In genomic region chr2:11128258-11128951, GRCh38 we compare ENCODE assay signal across 16 cellular contexts. TPM values are rescaled to one million over a fixed set of nuclear protein-coding genes. Genes with fewer than 3 reads are reported as not detected.
DNase-seq lines count a peak whose midpoint lies in the region; ATAC-seq and TF ChIP-seq lines count a peak whose summit lies in the region.
"Had no signal": no experiment of that assay in that cellular context is flagged by ENCODE, and none has a peak within 500 bp of the region (broad histone marks: within the 10 kb centered on the region; RNA-seq: fewer than 3 reads in every experiment).

No MANE protein-coding gene starts in this region.

- POLR2A ChIA-PET in Panc1 (lab: Charles Lee), result interaction anchor here (0.6 kb wide), 1 partner anchor 36 kb away, joined by 6 read pairs; no protein-coding TSS in a partner anchor

- BruUV-seq in Panc1 (replicated peaks; lab: Mats Ljungman, UMichigan), result no TSS peak

- H3K27me3 Mint-ChIP-seq in endodermal cell (ENCODE audit: insufficient read depth), result peaks cover 9% of the 10 kb centered on the region

- TF ChIP-seq CTCF in Panc1 (IDR thresholded peaks at IDR 0.05) (no peak), endodermal cell (conservative IDR thresholded peaks at IDR 0.05) (no peak), parathyroid adenoma (IDR thresholded peaks at IDR 0.05) (no peak), gastroesophageal sphincter (IDR thresholded peaks at IDR 0.05) (no peak), colonic mucosa (IDR thresholded peaks at IDR 0.05) (no peak)

- no peak overlapping the region for H3K4me3 ChIP-seq in Panc1 (ENCODE audit: low read depth in 2 of 2, low read length in 2 of 2)
- no peak overlapping the region for H3K4me3 ChIP-seq in endodermal cell (ENCODE audit: low read length)
- H3K4me3 ChIP-seq in parathyroid adenoma (ENCODE audit: low read depth, low read length), result no peak overlapping the region
- H3K4me3 ChIP-seq in gastroesophageal sphincter, result no peak overlapping the region
- no peak overlapping the region for H3K4me3 ChIP-seq in colonic mucosa
- H3K4me3 ChIP-seq: gastrocnemius medialis, GM12878 had no signal

- H3K36me3 ChIP-seq in Panc1 (ENCODE audit: control insufficient read depth, insufficient read depth, low read length), result no peaks in the 10 kb centered on the region
- no peaks in the 10 kb centered on the region for H3K36me3 ChIP-seq in endodermal cell (ENCODE audit: control insufficient read depth, insufficient read depth, low read length)
- H3K36me3 ChIP-seq in parathyroid adenoma (ENCODE audit: control insufficient read depth, insufficient read depth, low read length), result no peaks in the 10 kb centered on the region
- H3K36me3 ChIP-seq in gastroesophageal sphincter, result no peaks in the 10 kb centered on the region
- no peaks in the 10 kb centered on the region for H3K36me3 ChIP-seq in colonic mucosa
- H3K36me3 ChIP-seq: gastrocnemius medialis had no signal

- H3K4me1 ChIP-seq in Panc1 (ENCODE audit: control insufficient read depth, insufficient read depth, low read length) (peaks cover 10% of the 10 kb centered on the region), endodermal cell (ENCODE audit: control insufficient read depth, insufficient read depth, low read length) (peaks cover 7% of the 10 kb centered on the region), parathyroid adenoma (no peaks in the 10 kb centered on the region), gastroesophageal sphincter (peaks cover 4 to 26% (median 11%) of the 10 kb centered on the region in 3 donors), colonic mucosa (peaks cover 8% of the 10 kb centered on the region)

- no peak overlapping the region for H3K9ac ChIP-seq in endodermal cell (ENCODE audit: extremely low read depth, low read length, poor library complexity, severe bottlenecking)
- no peak overlapping the region for H3K9ac ChIP-seq in parathyroid adenoma
- H3K9ac ChIP-seq in colonic mucosa (ENCODE audit: low read depth in 2 of 2, low read length in 2 of 2), result no peak overlapping the region

- DNase-seq in DMS53 treated with DMSO at 0.1 percent for 48 hours (lab: John Stamatoyannopoulos, UW; ENCODE audit: unreplicated experiment), result peak; percentile 48
- peak; percentile 38 for DNase-seq in Panc1 (ENCODE audit: low read depth, low spot score)
- DNase-seq in endodermal cell, result peak; percentile 35
- no peak for DNase-seq in activated naive CD4-positive, alpha-beta T cell (lab: John Stamatoyannopoulos, UW)
- DNase-seq in islet precursor cell, result no peak
- DNase-seq in colonic mucosa, result no peak
- DNase-seq: activated CD4-positive, CD25-positive, alpha-beta regulatory T cell; caudate nucleus; gastrocnemius medialis; left colon; NCI-H2171 treated with DMSO at 0.1 percent for 48 hours; stimulated activated CD4-positive, alpha-beta T cell treated with anti-CD3 and anti-CD28 coated beads, Interleukin-1b, Interleukin-23, amount 100 ng/mL, for 48 hours; stimulated activated naive CD4-positive, alpha-beta T cell treated with Interleukin-2 at 50 U/mL for 16 hours had no signal

- WGBS in endodermal cell (ENCODE audit: insufficient coverage in 1 of 2, insufficient read length in 1 of 2), 2 experiments, result 93% methylated on average over 9 to 11 of the region's 11 CpGs
- WGBS in gastroesophageal sphincter (ENCODE audit: low coverage in 1 of 2), 2 donors, result 48 to 55% methylated on average over 5 to 8 of the region's 11 CpGs

- CTCF ChIA-PET in Panc1 (lab: Charles Lee), result no interaction called here

- ATAC-seq in Panc1, result no peak
- ATAC-seq in gastroesophageal sphincter, result no peak
- ATAC-seq: gastrocnemius medialis, GM12878, left colon had no signal

- peaks cover 7% of the 10 kb centered on the region for H3K4me1 Mint-ChIP-seq in endodermal cell

- no peak overlapping the region for H3K27ac Mint-ChIP-seq in endodermal cell

- no peak overlapping the region for H3K4me2 ChIP-seq in parathyroid adenoma (ENCODE audit: low read length)

- TF ChIP-seq POLR2A in gastroesophageal sphincter (IDR thresholded peaks at IDR 0.05), result no peak

- in situ Hi-C loops in Panc1 (cut with HindIII; ENCODE audit: low pct_unique_long_range_greater_than_20kb, low sequenced_read_pairs), result no loop called here

- TF ChIP-seq EP300 in gastroesophageal sphincter (IDR thresholded peaks at IDR 0.05), result no peak

- no peaks in the 10 kb centered on the region for H3K9me3 Mint-ChIP-seq in endodermal cell

- H3K27ac ChIP-seq in Panc1 (ENCODE audit: low read length), result no peak overlapping the region
- H3K27ac ChIP-seq in endodermal cell (ENCODE audit: low read depth, low read length), result no peak overlapping the region
- no peak overlapping the region for H3K27ac ChIP-seq in parathyroid adenoma
- H3K27ac ChIP-seq in gastroesophageal sphincter, result peak overlapping the region in 1 of 4 donors; percentile 5
- no peak overlapping the region for H3K27ac ChIP-seq in colonic mucosa
- H3K27ac ChIP-seq: gastrocnemius medialis had no signal

- no peaks in the 10 kb centered on the region for H3K27me3 ChIP-seq in Panc1 (ENCODE audit: control insufficient read depth, insufficient read depth, low read length)
- no peaks in the 10 kb centered on the region for H3K27me3 ChIP-seq in endodermal cell (ENCODE audit: control insufficient read depth, insufficient read depth, low read length, poor library complexity, severe bottlenecking)
- no peaks in the 10 kb centered on the region for H3K27me3 ChIP-seq in parathyroid adenoma (ENCODE audit: control insufficient read depth, insufficient read depth, low read length)
- peaks cover 25% of the 10 kb centered on the region for H3K27me3 ChIP-seq in gastroesophageal sphincter
- H3K27me3 ChIP-seq in colonic mucosa, result no peaks in the 10 kb centered on the region
- H3K27me3 ChIP-seq: gastrocnemius medialis had no signal

- peak overlapping the region; percentile 5 for H2AFZ ChIP-seq in parathyroid adenoma

- no peaks in the 10 kb centered on the region for H3K36me3 Mint-ChIP-seq in endodermal cell (ENCODE audit: low read depth)

- no peak overlapping the region for H3K4me3 Mint-ChIP-seq in endodermal cell

- intact Hi-C loops in Panc1 (cut with micrococcal nuclease; ENCODE audit: unreplicated experiment) (no loop called here), colonic mucosa (cut with DNase I) (loop anchor here (5.0 kb wide), 1 partner anchor 216 kb away; the partner anchor contains the start of gene KCNF1)

- H3K9me3 ChIP-seq in Panc1 (ENCODE audit: control insufficient read depth, insufficient read depth, low read depth, low read length) (no peaks in the 10 kb centered on the region), endodermal cell (ENCODE audit: control insufficient read depth, low read length) (no peaks in the 10 kb centered on the region), parathyroid adenoma (ENCODE audit: control insufficient read depth, low read length) (no peaks in the 10 kb centered on the region), gastroesophageal sphincter (no peaks in the 10 kb centered on the region), colonic mucosa (no peaks in the 10 kb centered on the region)
- H3K9me3 ChIP-seq: gastrocnemius medialis had no signal

- H3K79me2 ChIP-seq in parathyroid adenoma, result no peaks in the 10 kb centered on the region

RNA-seq across cellular contexts. Expression of gene SLC66A3, which starts 26.9 kb away (rescaled TPM):
- 39.1 TPM for total RNA-seq in Panc1 (2021; ENCODE audit: unreplicated experiment)
- polyA plus RNA-seq in Panc1 (2012; ENCODE audit: insufficient read length), result 43.7 TPM
- total RNA-seq in endodermal cell, result 10 to 100 TPM; 14.4 to 17.5 TPM
- polyA plus RNA-seq in endodermal cell (2013, experiment 1 of 2), result 13.4 TPM
- 12.5 TPM for polyA plus RNA-seq in endodermal cell (2013, experiment 2 of 2)
- 10 to 100 TPM; 28.1 to 49.8 (median 41.5) TPM for total RNA-seq in gastroesophageal sphincter
- total RNA-seq in colonic mucosa, result 10 to 100 TPM in 1 of 2 donors, 1 to 10 TPM in 1; 7.7 to 13.2 TPM

Comparison
In these comparisons a context has a peak if more than half of its experiments do, and no peak if none do; other contexts are left out.
1. DNase-seq: peak in DMS53 treated with DMSO at 0.1 percent for 48 hours (single experiment), Panc1 (single experiment) and endodermal cell (single experiment); none in activated naive CD4-positive, alpha-beta T cell (0 of 4), islet precursor cell (single experiment) and colonic mucosa (single experiment).